In genomic region chr6:117481278-117481925, GRCh38 we compare ENCODE assay signal across 1 cellular context.
TF ChIP-seq lines count a peak whose summit lies in the region.

No MANE protein-coding gene starts in this region.

TF ChIP-seq in HepG2, 621 proteins besides CTCF, POLR2A, EP300 and RAD21 (continued from another document and continues in another):
- TF ChIP-seq, protein P1, sequence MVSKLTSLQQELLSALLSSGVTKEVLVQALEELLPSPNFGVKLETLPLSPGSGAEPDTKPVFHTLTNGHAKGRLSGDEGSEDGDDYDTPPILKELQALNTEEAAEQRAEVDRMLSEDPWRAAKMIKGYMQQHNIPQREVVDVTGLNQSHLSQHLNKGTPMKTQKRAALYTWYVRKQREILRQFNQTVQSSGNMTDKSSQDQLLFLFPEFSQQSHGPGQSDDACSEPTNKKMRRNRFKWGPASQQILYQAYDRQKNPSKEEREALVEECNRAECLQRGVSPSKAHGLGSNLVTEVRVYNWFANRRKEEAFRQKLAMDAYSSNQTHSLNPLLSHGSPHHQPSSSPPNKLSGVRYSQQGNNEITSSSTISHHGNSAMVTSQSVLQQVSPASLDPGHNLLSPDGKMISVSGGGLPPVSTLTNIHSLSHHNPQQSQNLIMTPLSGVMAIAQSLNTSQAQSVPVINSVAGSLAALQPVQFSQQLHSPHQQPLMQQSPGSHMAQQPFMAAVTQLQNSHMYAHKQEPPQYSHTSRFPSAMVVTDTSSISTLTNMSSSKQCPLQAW (CRISPR knock-in tag; IDR thresholded peaks at IDR 0.05): no peak
- TF ChIP-seq ZNF850 (CRISPR knock-in tag; conservative IDR thresholded peaks at IDR 0.05): no peak
- no peak for TF ChIP-seq ZIK1 (CRISPR knock-in tag; IDR thresholded peaks at IDR 0.05; ENCODE audit: borderline replicate concordance, low read depth)
- peak; percentile 67; the same call in 1 of the 2 replicates for TF ChIP-seq MAF1 (CRISPR knock-in tag; IDR thresholded peaks at IDR 0.05; ENCODE audit: borderline replicate concordance)
- no peak for TF ChIP-seq TARDBP (CRISPR knock-in tag; IDR thresholded peaks at IDR 0.05)
- no peak for TF ChIP-seq ZBTB39 (CRISPR knock-in tag; IDR thresholded peaks at IDR 0.05)
- TF ChIP-seq, protein P2, sequence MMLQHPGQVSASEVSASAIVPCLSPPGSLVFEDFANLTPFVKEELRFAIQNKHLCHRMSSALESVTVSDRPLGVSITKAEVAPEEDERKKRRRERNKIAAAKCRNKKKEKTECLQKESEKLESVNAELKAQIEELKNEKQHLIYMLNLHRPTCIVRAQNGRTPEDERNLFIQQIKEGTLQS (CRISPR knock-in tag; IDR thresholded peaks at IDR 0.05): peak; percentile 56; the same call in 1 of the 2 replicates
- TF ChIP-seq ZNF784 (CRISPR knock-in tag; IDR thresholded peaks at IDR 0.05; ENCODE audit: borderline replicate concordance): 0 out of 2 replicates have a peak, but pooled peaks have one; percentile 65
- peak; percentile 93 for TF ChIP-seq KDM2A (CRISPR knock-in tag; IDR thresholded peaks at IDR 0.05; ENCODE audit: borderline replicate concordance, low read depth)
- peak; percentile 56; the same call in 1 of the 2 replicates for TF ChIP-seq ZKSCAN5 (CRISPR knock-in tag; IDR thresholded peaks at IDR 0.05)
- TF ChIP-seq FLYWCH1 (CRISPR knock-in tag; IDR thresholded peaks at IDR 0.05): no peak
- TF ChIP-seq ZNF121 (CRISPR knock-in tag; IDR thresholded peaks at IDR 0.05): no peak
- 0 out of 2 replicates have a peak, but pooled peaks have one; percentile 45 for TF ChIP-seq ZNF501 (CRISPR knock-in tag; IDR thresholded peaks at IDR 0.05)
- TF ChIP-seq ARID2 (CRISPR knock-in tag; IDR thresholded peaks at IDR 0.05; ENCODE audit: borderline replicate concordance): no peak
- no peak for TF ChIP-seq ZFAT (CRISPR knock-in tag; conservative IDR thresholded peaks at IDR 0.05)
- no peak for TF ChIP-seq ZNF484 (CRISPR knock-in tag; IDR thresholded peaks at IDR 0.05; ENCODE audit: borderline replicate concordance, low read depth)
- TF ChIP-seq AGO1 (IDR thresholded peaks at IDR 0.05; ENCODE audit: low read depth, low read length, poor library complexity, severe bottlenecking): no peak
- no peak for TF ChIP-seq NAIF1 (CRISPR knock-in tag; IDR thresholded peaks at IDR 0.05; ENCODE audit: borderline replicate concordance)
- no peak for TF ChIP-seq IKZF1 (IDR thresholded peaks at IDR 0.05)
- TF ChIP-seq ZNF772 (CRISPR knock-in tag; IDR thresholded peaks at IDR 0.05): peak; percentile 85
- TF ChIP-seq HHEX (CRISPR knock-in tag; IDR thresholded peaks at IDR 0.05): no peak
- no peak for TF ChIP-seq ZNF451 (CRISPR knock-in tag; IDR thresholded peaks at IDR 0.05)
- no peak for TF ChIP-seq IRF1 (CRISPR knock-in tag; IDR thresholded peaks at IDR 0.05; ENCODE audit: low read depth)
- peak; percentile 89 for TF ChIP-seq ZNF292 (CRISPR knock-in tag; IDR thresholded peaks at IDR 0.05; ENCODE audit: borderline replicate concordance, low read depth)
- no peak for TF ChIP-seq MAFG (CRISPR knock-in tag; IDR thresholded peaks at IDR 0.05)
- TF ChIP-seq, protein P3, sequence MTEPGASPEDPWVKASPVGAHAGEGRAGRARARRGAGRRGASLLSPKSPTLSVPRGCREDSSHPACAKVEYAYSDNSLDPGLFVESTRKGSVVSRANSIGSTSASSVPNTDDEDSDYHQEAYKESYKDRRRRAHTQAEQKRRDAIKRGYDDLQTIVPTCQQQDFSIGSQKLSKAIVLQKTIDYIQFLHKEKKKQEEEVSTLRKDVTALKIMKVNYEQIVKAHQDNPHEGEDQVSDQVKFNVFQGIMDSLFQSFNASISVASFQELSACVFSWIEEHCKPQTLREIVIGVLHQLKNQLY (CRISPR knock-in tag; IDR thresholded peaks at IDR 0.05): peak; percentile 77
- TF ChIP-seq, protein P4, sequence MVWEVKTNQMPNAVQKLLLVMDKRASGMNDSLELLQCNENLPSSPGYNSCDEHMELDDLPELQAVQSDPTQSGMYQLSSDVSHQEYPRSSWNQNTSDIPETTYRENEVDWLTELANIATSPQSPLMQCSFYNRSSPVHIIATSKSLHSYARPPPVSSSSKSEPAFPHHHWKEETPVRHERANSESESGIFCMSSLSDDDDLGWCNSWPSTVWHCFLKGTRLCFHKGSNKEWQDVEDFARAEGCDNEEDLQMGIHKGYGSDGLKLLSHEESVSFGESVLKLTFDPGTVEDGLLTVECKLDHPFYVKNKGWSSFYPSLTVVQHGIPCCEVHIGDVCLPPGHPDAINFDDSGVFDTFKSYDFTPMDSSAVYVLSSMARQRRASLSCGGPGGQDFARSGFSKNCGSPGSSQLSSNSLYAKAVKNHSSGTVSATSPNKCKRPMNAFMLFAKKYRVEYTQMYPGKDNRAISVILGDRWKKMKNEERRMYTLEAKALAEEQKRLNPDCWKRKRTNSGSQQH (CRISPR knock-in tag; IDR thresholded peaks at IDR 0.05; ENCODE audit: low read depth): no peak
- TF ChIP-seq HIC2 (CRISPR knock-in tag; IDR thresholded peaks at IDR 0.05; ENCODE audit: low read depth): no peak
- no peak for TF ChIP-seq DR1 (CRISPR knock-in tag; IDR thresholded peaks at IDR 0.05)
- TF ChIP-seq, protein P5, sequence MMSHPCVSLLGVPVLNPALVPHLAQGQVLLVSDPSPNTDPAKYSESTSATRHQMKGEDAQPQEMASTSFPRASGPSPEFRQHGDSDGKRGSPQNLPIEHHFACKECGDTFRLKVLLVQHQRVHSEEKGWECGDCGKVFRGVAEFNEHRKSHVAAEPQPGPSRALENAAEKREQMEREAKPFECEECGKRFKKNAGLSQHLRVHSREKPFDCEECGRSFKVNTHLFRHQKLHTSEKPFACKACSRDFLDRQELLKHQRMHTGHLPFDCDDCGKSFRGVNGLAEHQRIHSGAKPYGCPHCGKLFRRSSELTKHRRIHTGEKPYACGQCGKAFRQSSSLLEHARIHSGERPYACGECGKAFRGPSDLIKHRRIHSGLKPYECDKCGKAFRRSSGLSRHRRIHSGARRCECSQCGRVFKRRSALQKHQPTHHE (CRISPR knock-in tag; IDR thresholded peaks at IDR 0.05; ENCODE audit: borderline replicate concordance): 0 out of 2 replicates have a peak, but pooled peaks have one; percentile 69
- TF ChIP-seq, protein P6, sequence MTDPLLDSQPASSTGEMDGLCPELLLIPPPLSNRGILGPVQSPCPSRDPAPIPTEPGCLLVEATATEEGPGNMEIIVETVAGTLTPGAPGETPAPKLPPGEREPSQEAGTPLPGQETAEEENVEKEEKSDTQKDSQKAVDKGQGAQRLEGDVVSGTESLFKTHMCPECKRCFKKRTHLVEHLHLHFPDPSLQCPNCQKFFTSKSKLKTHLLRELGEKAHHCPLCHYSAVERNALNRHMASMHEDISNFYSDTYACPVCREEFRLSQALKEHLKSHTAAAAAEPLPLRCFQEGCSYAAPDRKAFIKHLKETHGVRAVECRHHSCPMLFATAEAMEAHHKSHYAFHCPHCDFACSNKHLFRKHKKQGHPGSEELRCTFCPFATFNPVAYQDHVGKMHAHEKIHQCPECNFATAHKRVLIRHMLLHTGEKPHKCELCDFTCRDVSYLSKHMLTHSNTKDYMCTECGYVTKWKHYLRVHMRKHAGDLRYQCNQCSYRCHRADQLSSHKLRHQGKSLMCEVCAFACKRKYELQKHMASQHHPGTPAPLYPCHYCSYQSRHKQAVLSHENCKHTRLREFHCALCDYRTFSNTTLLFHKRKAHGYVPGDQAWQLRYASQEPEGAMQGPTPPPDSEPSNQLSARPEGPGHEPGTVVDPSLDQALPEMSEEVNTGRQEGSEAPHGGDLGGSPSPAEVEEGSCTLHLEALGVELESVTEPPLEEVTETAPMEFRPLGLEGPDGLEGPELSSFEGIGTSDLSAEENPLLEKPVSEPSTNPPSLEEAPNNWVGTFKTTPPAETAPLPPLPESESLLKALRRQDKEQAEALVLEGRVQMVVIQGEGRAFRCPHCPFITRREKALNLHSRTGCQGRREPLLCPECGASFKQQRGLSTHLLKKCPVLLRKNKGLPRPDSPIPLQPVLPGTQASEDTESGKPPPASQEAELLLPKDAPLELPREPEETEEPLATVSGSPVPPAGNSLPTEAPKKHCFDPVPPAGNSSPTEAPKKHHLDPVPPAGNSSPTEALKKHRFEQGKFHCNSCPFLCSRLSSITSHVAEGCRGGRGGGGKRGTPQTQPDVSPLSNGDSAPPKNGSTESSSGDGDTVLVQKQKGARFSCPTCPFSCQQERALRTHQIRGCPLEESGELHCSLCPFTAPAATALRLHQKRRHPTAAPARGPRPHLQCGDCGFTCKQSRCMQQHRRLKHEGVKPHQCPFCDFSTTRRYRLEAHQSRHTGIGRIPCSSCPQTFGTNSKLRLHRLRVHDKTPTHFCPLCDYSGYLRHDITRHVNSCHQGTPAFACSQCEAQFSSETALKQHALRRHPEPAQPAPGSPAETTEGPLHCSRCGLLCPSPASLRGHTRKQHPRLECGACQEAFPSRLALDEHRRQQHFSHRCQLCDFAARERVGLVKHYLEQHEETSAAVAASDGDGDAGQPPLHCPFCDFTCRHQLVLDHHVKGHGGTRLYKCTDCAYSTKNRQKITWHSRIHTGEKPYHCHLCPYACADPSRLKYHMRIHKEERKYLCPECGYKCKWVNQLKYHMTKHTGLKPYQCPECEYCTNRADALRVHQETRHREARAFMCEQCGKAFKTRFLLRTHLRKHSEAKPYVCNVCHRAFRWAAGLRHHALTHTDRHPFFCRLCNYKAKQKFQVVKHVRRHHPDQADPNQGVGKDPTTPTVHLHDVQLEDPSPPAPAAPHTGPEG (CRISPR knock-in tag; IDR thresholded peaks at IDR 0.05): no peak
- peak; percentile 72; the same call in 1 of the 2 replicates for TF ChIP-seq MXD4 (CRISPR knock-in tag; IDR thresholded peaks at IDR 0.05)
- TF ChIP-seq ZNF720 (CRISPR knock-in tag; IDR thresholded peaks at IDR 0.05): no peak
- no peak for TF ChIP-seq ZNF260 (CRISPR knock-in tag; IDR thresholded peaks at IDR 0.05; ENCODE audit: borderline replicate concordance, low read depth)
- peak; percentile 68 for TF ChIP-seq POLR2G (IDR thresholded peaks at IDR 0.05; ENCODE audit: low read depth, low read length)
- no peak; the same call in 1 of the 2 replicates for TF ChIP-seq KDM1A (CRISPR knock-in tag; IDR thresholded peaks at IDR 0.05)
- TF ChIP-seq RFX3 (CRISPR knock-in tag; IDR thresholded peaks at IDR 0.05): no peak
- no peak for TF ChIP-seq STAT5B (CRISPR knock-in tag; IDR thresholded peaks at IDR 0.05)
- TF ChIP-seq, protein P7, sequence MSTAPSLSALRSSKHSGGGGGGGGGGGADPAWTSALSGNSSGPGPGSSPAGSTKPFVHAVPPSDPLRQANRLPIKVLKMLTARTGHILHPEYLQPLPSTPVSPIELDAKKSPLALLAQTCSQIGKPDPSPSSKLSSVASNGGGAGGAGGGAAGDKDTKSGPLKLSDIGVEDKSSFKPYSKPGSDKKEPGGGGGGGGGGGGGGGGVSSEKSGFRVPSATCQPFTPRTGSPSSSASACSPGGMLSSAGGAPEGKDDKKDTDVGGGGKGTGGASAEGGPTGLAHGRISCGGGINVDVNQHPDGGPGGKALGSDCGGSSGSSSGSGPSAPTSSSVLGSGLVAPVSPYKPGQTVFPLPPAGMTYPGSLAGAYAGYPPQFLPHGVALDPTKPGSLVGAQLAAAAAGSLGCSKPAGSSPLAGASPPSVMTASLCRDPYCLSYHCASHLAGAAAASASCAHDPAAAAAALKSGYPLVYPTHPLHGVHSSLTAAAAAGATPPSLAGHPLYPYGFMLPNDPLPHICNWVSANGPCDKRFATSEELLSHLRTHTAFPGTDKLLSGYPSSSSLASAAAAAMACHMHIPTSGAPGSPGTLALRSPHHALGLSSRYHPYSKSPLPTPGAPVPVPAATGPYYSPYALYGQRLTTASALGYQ (CRISPR knock-in tag; IDR thresholded peaks at IDR 0.05): peak; percentile 53; the same call in 1 of the 2 replicates
- no peak for TF ChIP-seq SRSF9 (IDR thresholded peaks at IDR 0.05; ENCODE audit: borderline replicate concordance, insufficient read depth, low read depth, low read length, poor library complexity, severe bottlenecking)
- TF ChIP-seq ZNF749 (CRISPR knock-in tag; IDR thresholded peaks at IDR 0.05; ENCODE audit: borderline replicate concordance): no peak
- no peak for TF ChIP-seq SRSF1 (optimal IDR thresholded peaks at IDR 0.05; ENCODE audit: low read depth, low read length)
- 0 out of 2 replicates have a peak, but pooled peaks have one; percentile 34 for TF ChIP-seq GLI4 (CRISPR knock-in tag; IDR thresholded peaks at IDR 0.05; ENCODE audit: borderline replicate concordance)
- TF ChIP-seq ZNF614 (CRISPR knock-in tag; IDR thresholded peaks at IDR 0.05; ENCODE audit: borderline replicate concordance): peak; percentile 88; the same call in 1 of the 2 replicates
- peak; percentile 66; the same call in 1 of the 2 replicates for TF ChIP-seq CBX5 (CRISPR knock-in tag; IDR thresholded peaks at IDR 0.05; ENCODE audit: borderline replicate concordance)
